In genomic region chr18:3494245-3494526, GRCh38 we compare ENCODE assay signal across 16 cellular contexts.
"Had no signal": no experiment of that assay in that cellular context is flagged by ENCODE, and none has a peak within 500 bp of the region (broad histone marks: within the 10 kb centered on the region; RNA-seq: fewer than 3 reads in every experiment).

No MANE protein-coding gene starts in this region.

- H3K27ac ChIP-seq: foreskin keratinocyte, neural progenitor cell, psoas muscle, uterus had no signal

- H3K4me2 ChIP-seq: neural progenitor cell had no signal

- H3K4me3 ChIP-seq: lung, neural progenitor cell, psoas muscle, uterus had no signal

- H2AFZ ChIP-seq: neural progenitor cell had no signal

- ATAC-seq: activated T-helper 17 cell treated with anti-CD3 and anti-CD28 coated beads, Interleukin-2, amount 50 U/mL, for 72 hours; foreskin keratinocyte; psoas muscle; sciatic nerve had no signal

- DNase-seq: activated CD4-positive, alpha-beta T cell treated with anti-CD3 and anti-CD28 coated beads, Interleukin-2, amount 50 U/mL, for 1 hour; activated CD4-positive, CD25-positive, alpha-beta regulatory T cell; activated naive CD4-positive, alpha-beta T cell treated with Interleukin-2 at 50 U/mL for 16 hours; activated T-cell treated with anti-CD3 and anti-CD28 coated beads for 4 hours; aorta; cerebellar nuclear complex; effector memory CD4-positive, alpha-beta T cell; foreskin keratinocyte; midbrain; psoas muscle; spleen; uterus had no signal

- H3K4me1 ChIP-seq: foreskin keratinocyte, uterus had no signal

- H3K9me3 ChIP-seq: psoas muscle, spleen, uterus had no signal

- H3K36me3 Mint-ChIP-seq: neural progenitor cell had no signal

- H3K4me3 Mint-ChIP-seq: activated T-helper 17 cell treated with anti-CD3 and anti-CD28 coated beads, Interleukin-2, amount 50 U/mL, for 72 hours; neural progenitor cell had no signal

- H3K9me3 Mint-ChIP-seq: neural progenitor cell had no signal

- H3K36me3 ChIP-seq: neural progenitor cell, spleen, uterus had no signal

- H3K27me3 ChIP-seq: uterus had no signal

- H3K27ac Mint-ChIP-seq: activated T-helper 17 cell treated with anti-CD3 and anti-CD28 coated beads, Interleukin-2, amount 50 U/mL, for 72 hours; neural progenitor cell had no signal

- H3K9ac ChIP-seq: neural progenitor cell had no signal
